ENCODE assay signal across 8 cellular contexts in genomic region chrX:11759461-11760311, GRCh38. TPM values are rescaled to one million over a fixed set of nuclear protein-coding genes. Genes with fewer than 3 reads are reported as not detected.
A peak's percentile ranks its signal among the peaks of the same experiment; 100 is the strongest.
DNase-seq lines count a peak whose midpoint lies in the region; ATAC-seq and TF ChIP-seq lines count a peak whose summit lies in the region.

No MANE protein-coding gene starts in this region.

- TF ChIP-seq CTCF in WTC11 (IDR thresholded peaks at IDR 0.05): no peak

- H3K36me3 Mint-ChIP-seq in WTC11: peaks cover 15% of the 10 kb centered on the region

- CTCF ChIA-PET in WTC11 (lab: Charles Lee): interaction anchor here (1.4 to 3.3 kb wide), 6 partner anchors 8 to 228 kb away, joined by 8 to 36 read pairs (median 10); partner anchors contain the start of gene ARHGAP6

- no peaks in the 10 kb centered on the region for H3K9me3 Mint-ChIP-seq in WTC11

- peaks cover 20% of the 10 kb centered on the region for H3K27me3 Mint-ChIP-seq in WTC11 (ENCODE audit: low read depth)

- TF ChIP-seq POLR2A in GM19099 (IDR thresholded peaks at IDR 0.05; ENCODE audit: extremely low read depth, insufficient read length, low read depth): peak; percentile 26

- peaks cover 13% of the 10 kb centered on the region for H3K4me1 Mint-ChIP-seq in WTC11

- peak; percentile 69 for ATAC-seq in HG03342 (IDR thresholded peaks at IDR 0.05; ENCODE audit: unreplicated experiment)
- peak; percentile 90 for ATAC-seq in WTC11

- H3K4me3 Mint-ChIP-seq in WTC11: peak overlapping the region; percentile 94

- peak overlapping the region; percentile 84; the same call in 1 of the 2 replicates for H3K27ac Mint-ChIP-seq in WTC11

- DNase-seq in AML-193 (lab: John Stamatoyannopoulos, UW) (peak; percentile 72 to 77), NCI-H226 (peak; percentile 88), WTC11 (ENCODE audit: low spot score) (peak; percentile 65), cerebellum (ENCODE audit: low spot score) (peak; percentile 84), inferior parietal cortex (ENCODE audit: extremely low spot score) (peak; percentile 93), smooth muscle cell of the brain vasculature (ENCODE audit: low read depth, low spot score) (peak; percentile 73)

- POLR2A ChIA-PET in WTC11 (lab: Charles Lee): no interaction called here

TF ChIP-seq in WTC11, 78 proteins besides CTCF, POLR2A, EP300 and RAD21:
- TF ChIP-seq NFYB (CRISPR knock-in tag; conservative IDR thresholded peaks at IDR 0.05; ENCODE audit: low read depth) (peak; percentile 55), GTF2I (CRISPR knock-in tag; conservative IDR thresholded peaks at IDR 0.05) (no peak)

RNA-seq across cellular contexts. Expression of gene MSL3, which starts 1.6 kb away (rescaled TPM):
- total RNA-seq in WTC11 (2021): 11.3 to 13.4 TPM (median 12.1 TPM) in 3 replicates
- total RNA-seq in cerebellum: 19.5 TPM

Comparison
In these comparisons a context has a peak if more than half of its experiments do, and no peak if none do; other contexts are left out.
1. Peak in every context shown above with its lines: DNase-seq and ATAC-seq.